ENCODE assay signal across 1 cellular context in genomic region chr2:74844752-74845151, GRCh38.
TF ChIP-seq lines count a peak whose summit lies in the region.

No MANE protein-coding gene starts in this region.

TF ChIP-seq in SK-N-SH treated with all-trans-retinoic acid at 6 μM for 48 hours, 23 proteins besides CTCF, POLR2A, EP300 and RAD21 (continued from another document):
- TF ChIP-seq CSRNP3 (CRISPR knock-in tag; IDR thresholded peaks at IDR 0.05) (no peak), ZFP30 (CRISPR knock-in tag; IDR thresholded peaks at IDR 0.05) (no peak), TSHZ2 (CRISPR knock-in tag; IDR thresholded peaks at IDR 0.05) (no peak), ZNF565 (CRISPR knock-in tag; conservative IDR thresholded peaks at IDR 0.05; ENCODE audit: low read depth) (no peak)
